In the genomic region with DNA sequence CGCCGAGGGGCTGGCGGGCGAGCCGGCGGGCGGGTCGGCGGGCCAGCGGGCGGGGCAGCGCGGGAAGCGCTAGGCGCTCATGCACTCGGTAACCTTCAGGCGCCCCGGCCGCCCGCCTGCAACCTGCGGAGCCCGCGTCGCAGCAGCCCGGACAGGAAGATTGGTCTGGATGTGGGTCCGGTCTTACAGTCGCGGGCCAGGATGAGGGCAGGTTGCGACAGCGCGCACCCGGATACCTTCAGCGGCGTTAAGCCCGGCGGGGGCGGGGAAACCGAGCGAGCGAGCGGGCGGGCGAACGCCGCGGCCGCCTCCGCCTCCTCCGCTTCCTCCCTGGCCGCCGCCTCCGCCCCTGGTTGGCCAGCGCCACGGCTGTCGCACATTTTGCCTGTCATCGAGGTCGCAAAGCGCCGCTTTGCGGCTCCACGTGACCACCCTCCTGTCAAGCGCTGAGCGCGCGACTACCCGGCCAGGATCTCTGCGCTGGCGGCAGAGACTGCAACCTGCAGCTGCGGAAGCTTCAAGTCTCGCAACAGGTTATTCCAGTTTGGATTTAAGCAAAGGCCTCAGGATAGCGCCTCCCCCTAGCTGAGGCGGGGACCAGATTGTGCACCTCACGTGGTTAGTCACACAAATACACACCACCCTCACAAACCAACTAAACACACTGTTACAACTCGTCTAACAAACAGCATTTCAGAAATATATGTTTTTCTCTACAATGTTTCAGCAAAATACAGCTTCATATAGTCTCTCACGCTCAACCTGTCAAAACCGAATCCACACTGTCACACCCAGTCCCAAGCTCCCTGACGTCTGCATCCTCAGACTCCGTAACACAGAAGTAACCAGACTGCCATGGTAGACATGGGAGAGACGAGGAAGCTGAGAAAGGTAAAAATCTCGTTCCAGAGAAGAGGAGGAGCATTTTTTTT, we compare ENCODE assay signal across 8 cellular contexts. TPM values are rescaled to one million over a fixed set of nuclear protein-coding genes. Genes with fewer than 3 reads are reported as not detected.
A peak's percentile ranks its signal among the peaks of the same experiment; 100 is the strongest.
DNase-seq lines count a peak whose midpoint lies in the region; ATAC-seq, FAIRE-seq and TF ChIP-seq lines count a peak whose summit lies in the region.

Gene FAF1 (minus strand): TSS at position 355 of the 932 bp plus-strand sequence. CDS start 456 bp downstream, outside the sequence.

- FAIRE-seq in G401.6 (lab: Jason Lieb, UNC): peak; percentile 97

- peaks cover 8% of the 10 kb centered on the region for H3K27me3 Mint-ChIP-seq in neural progenitor cell (ENCODE audit: insufficient read depth, low read depth)

- H3K4me2 ChIP-seq in Loucy (ENCODE audit: low read depth, low read length, poor library complexity, severe bottlenecking) (peak within 1 kb of the TSS; percentile 99), neural progenitor cell (peak within 1 kb of the TSS; percentile 98)

- H2AFZ ChIP-seq in Loucy (ENCODE audit: low read length) (peak within 1 kb of the TSS; percentile 86), neural progenitor cell (replicated peaks) (peak within 1 kb of the TSS; percentile 96)

- H4K20me1 ChIP-seq in Loucy (ENCODE audit: insufficient read depth, low read length, poor library complexity, severe bottlenecking) (peaks cover 29% of the 10 kb centered on the region), neural progenitor cell (ENCODE audit: low read depth) (no peaks in the 10 kb centered on the region)

- DNase-seq in H7 (peak; percentile 98), SIG-M5 (lab: John Stamatoyannopoulos, UW) (peak; percentile 69), foreskin keratinocyte (peak; percentile 95 to 97), neural progenitor cell (ENCODE audit: low spot score) (peak; percentile 99), stromal cell of bone marrow (ENCODE audit: low read depth) (peak; percentile 90)
- peak; percentile 95 for DNase-seq in activated gamma-delta T cell treated with anti-CD3 and anti-CD28 coated beads, Interleukin-2, amount 50 U/mL, for 16 hours (ENCODE audit: low read depth)

- H3K79me2 ChIP-seq in Loucy (ENCODE audit: insufficient read depth, low read length): peaks cover 76% of the 10 kb centered on the region
- H3K79me2 ChIP-seq in neural progenitor cell (ENCODE audit: low read depth): peaks cover 44% of the 10 kb centered on the region

- H3K9me3 Mint-ChIP-seq in neural progenitor cell: no peaks in the 10 kb centered on the region

- H3K36me3 Mint-ChIP-seq in neural progenitor cell: no peaks in the 10 kb centered on the region

- H3F3A ChIP-seq in Loucy (ENCODE audit: low read depth) (no peaks in the 10 kb centered on the region), neural progenitor cell (ENCODE audit: low read depth) (peaks cover 23% of the 10 kb centered on the region)

- H3K4me1 ChIP-seq in Loucy (ENCODE audit: insufficient read depth, low read length, poor library complexity, severe bottlenecking): peaks cover 34% of the 10 kb centered on the region
- peaks cover 14% of the 10 kb centered on the region for H3K4me1 ChIP-seq in foreskin keratinocyte
- H3K4me1 ChIP-seq in neural progenitor cell: peaks cover 4% of the 10 kb centered on the region

- peak; percentile 95 for ATAC-seq in foreskin keratinocyte

- peak within 1 kb of the TSS; percentile 96 for H3K4me3 Mint-ChIP-seq in neural progenitor cell

- peaks cover 14% of the 10 kb centered on the region for H3K4me1 Mint-ChIP-seq in neural progenitor cell

- peaks cover 6% of the 10 kb centered on the region; the same call in 1 of the 2 replicates for H3K27me3 ChIP-seq in H7 (ENCODE audit: control insufficient read depth, insufficient read depth, low read length)
- no peaks in the 10 kb centered on the region for H3K27me3 ChIP-seq in Loucy (ENCODE audit: insufficient read depth, low read length, poor library complexity, severe bottlenecking)
- H3K27me3 ChIP-seq in foreskin keratinocyte: no peaks in the 10 kb centered on the region
- peaks cover 25% of the 10 kb centered on the region for H3K27me3 ChIP-seq in neural progenitor cell

- H3K36me3 ChIP-seq in H7 (replicated peaks; ENCODE audit: control insufficient read depth, insufficient read depth, low read length) (no peaks in the 10 kb centered on the region), Loucy (ENCODE audit: insufficient read depth, low read length) (no peaks in the 10 kb centered on the region), neural progenitor cell (no peaks in the 10 kb centered on the region)

- TF ChIP-seq CTCF in Loucy (conservative IDR thresholded peaks at IDR 0.05; ENCODE audit: low read length): no peak; the same call in 1 of the 2 replicates
- TF ChIP-seq CTCF in foreskin keratinocyte (conservative IDR thresholded peaks at IDR 0.05): peak; percentile 62
- TF ChIP-seq CTCF in neural progenitor cell (IDR thresholded peaks at IDR 0.05): peak; percentile 45

- H3K27ac ChIP-seq in foreskin keratinocyte (peak within 1 kb of the TSS; percentile 67), neural progenitor cell (peak within 1 kb of the TSS; percentile 72)

- no peaks in the 10 kb centered on the region for H3K9me2 ChIP-seq in Loucy (replicated peaks; ENCODE audit: low read depth, low read length)

- H3K27ac Mint-ChIP-seq in neural progenitor cell: peak within 1 kb of the TSS; percentile 4

- H3K9me3 ChIP-seq in Loucy (ENCODE audit: insufficient read depth, low read depth, low read length) (no peaks in the 10 kb centered on the region), neural progenitor cell (ENCODE audit: low read depth) (no peaks in the 10 kb centered on the region)

- H3K4me3 ChIP-seq in H7 (ENCODE audit: insufficient read depth, low read depth, low read length) (peak within 1 kb of the TSS; percentile 91), Loucy (ENCODE audit: low read length, poor library complexity, severe bottlenecking) (peak within 1 kb of the TSS; percentile 97), neural progenitor cell (peak within 1 kb of the TSS; percentile 95)

- peak within 1 kb of the TSS; percentile 90 for H3K9ac ChIP-seq in Loucy (ENCODE audit: low read depth, low read length, poor library complexity, severe bottlenecking)
- H3K9ac ChIP-seq in neural progenitor cell: peak within 1 kb of the TSS; percentile 48

RNA-seq across cellular contexts. Expression of gene FAF1, which starts in this region (rescaled TPM):
- 95.4 and 99.9 TPM in 2 replicates for total RNA-seq in H7 (2014; rRNA removed; shearing (Covaris generic))
- total RNA-seq in foreskin keratinocyte (67.1 and 68.7 TPM in 2 replicates), neural progenitor cell (ENCODE audit: low replicate concordance) (78.0 and 103 TPM in 2 replicates)
- 45.4 and 53.3 TPM in 2 replicates for polyA plus RNA-seq in foreskin keratinocyte

Comparison
In these comparisons a context has a peak if more than half of its experiments do, and no peak if none do; other contexts are left out.
1. Peak in every context shown above with its lines: DNase-seq, ATAC-seq, H3K4me3 ChIP-seq and H3K27ac ChIP-seq.